Comparison of ENCODE assay signal across 8 cellular contexts in the genomic region with DNA sequence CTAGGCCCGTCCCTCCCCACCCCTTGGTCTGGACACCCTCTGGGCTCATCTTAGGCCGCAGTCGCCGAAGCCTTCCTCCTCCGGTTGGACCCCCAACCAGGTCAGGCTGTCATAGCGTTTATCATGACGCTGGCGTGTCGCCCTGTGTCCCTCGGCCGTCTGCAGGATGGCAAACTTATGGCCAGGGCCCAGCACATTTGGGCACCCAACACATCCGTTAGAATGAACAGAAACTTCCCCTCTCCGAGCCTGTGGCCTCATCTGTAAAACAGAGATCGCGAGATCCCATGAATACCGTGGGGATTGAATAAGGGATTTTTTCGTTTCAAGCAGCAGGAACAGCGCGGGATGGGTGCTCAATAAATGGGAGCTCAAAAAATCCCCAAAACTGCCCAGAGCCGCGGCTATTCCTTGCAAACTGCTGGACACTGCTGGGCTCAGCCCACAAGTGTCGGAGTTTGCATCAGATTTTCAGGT. TPM values are rescaled to one million over a fixed set of nuclear protein-coding genes. Genes with fewer than 3 reads are reported as not detected.
DNase-seq lines count a peak whose midpoint lies in the region; ATAC-seq and TF ChIP-seq lines count a peak whose summit lies in the region.

No MANE protein-coding gene starts in this region.

- intact Hi-C loops in colonic mucosa (cut with DNase I), result no loop called here

- H3K9me3 ChIP-seq in colonic mucosa, result no peaks in the 10 kb centered on the region

- H3K4me3 Mint-ChIP-seq in type B pancreatic cell, result peak overlapping the region; percentile 98

- no peaks in the 10 kb centered on the region for H3K27me3 ChIP-seq in colonic mucosa

- no peak for TF ChIP-seq CTCF in colonic mucosa (IDR thresholded peaks at IDR 0.05)
- TF ChIP-seq CTCF in type B pancreatic cell (conservative IDR thresholded peaks at IDR 0.05), result no peak

- peaks cover 20% of the 10 kb centered on the region for H3K4me1 Mint-ChIP-seq in type B pancreatic cell (ENCODE audit: unreplicated experiment)

- H3K27ac ChIP-seq in colonic mucosa, result peak overlapping the region; percentile 98

- H3K36me3 ChIP-seq in colonic mucosa, result no peaks in the 10 kb centered on the region

- H3K9me3 Mint-ChIP-seq in type B pancreatic cell, result no peaks in the 10 kb centered on the region

- H3K4me1 ChIP-seq in colonic mucosa, result peaks cover 12% of the 10 kb centered on the region

- H3K36me3 Mint-ChIP-seq in type B pancreatic cell, result no peaks in the 10 kb centered on the region

- ATAC-seq in GM18873 (IDR thresholded peaks at IDR 0.05; ENCODE audit: low FRiP score, unreplicated experiment) (peak; percentile 15), HG03095 (IDR thresholded peaks at IDR 0.05; ENCODE audit: unreplicated experiment) (peak; percentile 10)

- peak overlapping the region; percentile 95 for H3K4me3 ChIP-seq in colonic mucosa

- peak; percentile 66 for DNase-seq in COLO829 (ENCODE audit: low spot score)
- peak; percentile 62 for DNase-seq in SHP77 treated with DMSO at 0.1 percent for 48 hours (lab: John Stamatoyannopoulos, UW)
- DNase-seq in colonic mucosa, result peak; percentile 41
- DNase-seq in lung microvascular endothelial cell (ENCODE audit: low read depth in 2 of 2), result peak; percentile 78 to 84
- no peak for DNase-seq in type B pancreatic cell (ENCODE audit: extremely low spot score, unreplicated experiment)
- DNase-seq in GOT3 (lab: John Stamatoyannopoulos, UW), result no peak

- peak overlapping the region; percentile 98 for H3K27ac Mint-ChIP-seq in type B pancreatic cell

- peak overlapping the region; percentile 90 to 99 for H3K9ac ChIP-seq in colonic mucosa (ENCODE audit: low read depth in 2 of 2, low read length in 2 of 2)

- no peaks in the 10 kb centered on the region for H3K27me3 Mint-ChIP-seq in type B pancreatic cell

RNA-seq across cellular contexts. Expression of gene AP5Z1, which starts 0.6 kb away (rescaled TPM):
- total RNA-seq in colonic mucosa (10 to 100 TPM; 27.9 to 49.9 TPM), lung microvascular endothelial cell (19.2 and 20.2 TPM in 2 replicates), type B pancreatic cell (ENCODE audit: low replicate concordance) (36.9 and 53.2 TPM in 2 replicates)

Comparison
In these comparisons a context has a peak if more than half of its experiments do, and no peak if none do; other contexts are left out.
1. DNase-seq: peak in COLO829 (single experiment), SHP77 treated with DMSO at 0.1 percent for 48 hours (single experiment), colonic mucosa (single experiment) and lung microvascular endothelial cell (2 of 2); none in type B pancreatic cell (single experiment) and GOT3 (single experiment).